ENCODE assay signal across 20 cellular contexts in genomic region chr15:80536231-80536630, GRCh38.
DNase-seq lines count a peak whose midpoint lies in the region; ATAC-seq, FAIRE-seq and TF ChIP-seq lines count a peak whose summit lies in the region.
"Had no signal": no experiment of that assay in that cellular context is flagged by ENCODE, and none has a peak within 500 bp of the region (broad histone marks: within the 10 kb centered on the region; RNA-seq: fewer than 3 reads in every experiment).

No MANE protein-coding gene starts in this region.

- H3K36me3 Mint-ChIP-seq in activated CD8-positive, alpha-beta T cell treated with anti-CD3 and anti-CD28 coated beads, Interleukin-2, amount 10 ng/mL, durations not matched to agents 7 days and 5 days (ENCODE audit: low read depth): no peaks in the 10 kb centered on the region
- H3K36me3 Mint-ChIP-seq: CD8-positive, alpha-beta memory T cell had no signal

- no peak for FAIRE-seq in H1 (lab: Jason Lieb, UNC)
- FAIRE-seq: GM12891 had no signal

- no peaks in the 10 kb centered on the region for H3K79me2 ChIP-seq in H1 (ENCODE audit: control insufficient read depth in 1 of 2, insufficient read depth in 2 of 2, low read length in 2 of 2)

- H3K4ac ChIP-seq in H1 (replicated peaks; ENCODE audit: insufficient read length, low read depth, low read length): no peak overlapping the region

- no peaks in the 10 kb centered on the region for H3K27me3 ChIP-seq in H1 (replicated peaks in 1 of 4; ENCODE audit: control insufficient read depth in 3 of 4, extremely low read depth in 1 of 4, insufficient read depth in 3 of 4, low read length in 3 of 4)
- H3K27me3 ChIP-seq in left lung: no peaks in the 10 kb centered on the region
- H3K27me3 ChIP-seq: cardiac muscle cell, uterus had no signal

- H3K14ac ChIP-seq in H1 (ENCODE audit: insufficient read length): no peak overlapping the region

- 71% methylated on average over 5 of the region's 5 CpGs; no CpG with 5 or more reads in 1 of the 2 experiments for WGBS in H1 (ENCODE audit: extremely low coverage in 1 of 2, insufficient coverage in 1 of 2, insufficient read length in 1 of 2, insufficient replicate concordance in 2 of 2, low coverage in 1 of 2, low lambda C conversion rate in 2 of 2, missing lambda C conversion rate in 1 of 2), 2 experiments

- CTCF ChIA-PET in H1 (lab: Charles Lee; ENCODE audit: partially characterized antibody): interaction anchor here (0.8 to 1.7 kb wide), 4 partner anchors 32 to 247 kb away, joined by 3 to 8 read pairs (median 4); partner anchors contain the start of gene CEMIP
- CTCF ChIA-PET in activated CD8-positive, alpha-beta T cell treated with anti-CD3 and anti-CD28 coated beads, Interleukin-2, amount 10 ng/mL, durations not matched to agents 7 days and 5 days (lab: Charles Lee): no interaction called here

- H3K18ac ChIP-seq in H1 (ENCODE audit: extremely low read depth, low read length): no peak overlapping the region

- 0 out of 2 replicates have a peak overlapping the region, but pooled peaks have one; percentile 15 for H2BK5ac ChIP-seq in H1 (ENCODE audit: low read depth, low read length)

- no peak overlapping the region for H2AK5ac ChIP-seq in H1 (ENCODE audit: low read depth, low read length)

- H3K4me1 ChIP-seq in H1 (replicated peaks in 1 of 4; ENCODE audit: control insufficient read depth in 3 of 4, insufficient read depth in 4 of 4, low read length in 3 of 4) (peaks cover 0 to 11% (median 4%) of the 10 kb centered on the region in 4 experiments; a peak in 3 of 7 replicates), left lung (peaks cover 5 to 7% of the 10 kb centered on the region in 2 donors)
- H3K4me1 ChIP-seq: uterus had no signal

- H3K4me1 Mint-ChIP-seq in activated CD8-positive, alpha-beta T cell treated with anti-CD3 and anti-CD28 coated beads, Interleukin-2, amount 10 ng/mL, durations not matched to agents 7 days and 5 days (ENCODE audit: low read depth): no peaks in the 10 kb centered on the region
- H3K4me1 Mint-ChIP-seq: CD8-positive, alpha-beta memory T cell had no signal

- DNase-seq in DMS153 (lab: John Stamatoyannopoulos, UW) (peak; percentile 93), NCI-H1105 (lab: John Stamatoyannopoulos, UW) (peak; percentile 47), NCI-H510A (lab: John Stamatoyannopoulos, UW) (peak; percentile 44), H1 (ENCODE audit: low read depth in 1 of 2, low spot score in 2 of 2) (no peak), AG20443 (ENCODE audit: low spot score) (no peak), hepatic stellate cell (ENCODE audit: low spot score) (no peak), left lung (no peak)
- no peak for DNase-seq in activated CD8-positive, alpha-beta T cell treated with anti-CD3 and anti-CD28 coated beads, Interleukin-2, amount 10 ng/mL, durations not matched to agents 7 days and 5 days
- DNase-seq: CD8-positive, alpha-beta memory T cell; effector CD4-positive, alpha-beta T cell; GDM1; left cardiac atrium; MM.1S; NCI-H524 treated with DMSO at 0.1 percent for 48 hours; right cardiac atrium; T-helper 1 cell; uterus; WERI-Rb-1 had no signal

- H4K20me1 ChIP-seq in H1 (replicated peaks in 1 of 2; ENCODE audit: control insufficient read depth in 1 of 2, insufficient read depth in 2 of 2, low read length in 2 of 2): no peaks in the 10 kb centered on the region

- peak overlapping the region; percentile 5 for H4K91ac ChIP-seq in H1 (replicated peaks; ENCODE audit: insufficient read length, low read length)

- H3K27ac ChIP-seq in H1 (ENCODE audit: low read depth, low read length): no peak overlapping the region
- no peak overlapping the region for H3K27ac ChIP-seq in left lung
- H3K27ac ChIP-seq: cardiac muscle cell, uterus, WERI-Rb-1 had no signal

- H3K9me3 ChIP-seq in H1 (ENCODE audit: insufficient read depth in 2 of 2, low read depth in 1 of 2, low read length in 1 of 2): peaks cover 11 to 12% of the 10 kb centered on the region in 2 experiments; a peak in 3 of 4 replicates
- no peaks in the 10 kb centered on the region for H3K9me3 ChIP-seq in left lung
- H3K9me3 ChIP-seq: uterus had no signal

- no peak overlapping the region for H3K4me3 Mint-ChIP-seq in activated CD8-positive, alpha-beta T cell treated with anti-CD3 and anti-CD28 coated beads, Interleukin-2, amount 10 ng/mL, durations not matched to agents 7 days and 5 days
- H3K4me3 Mint-ChIP-seq: CD8-positive, alpha-beta memory T cell had no signal

- TF ChIP-seq EP300 in H1 (IDR thresholded peaks at IDR 0.05; ENCODE audit: borderline replicate concordance in 1 of 2, low read depth in 2 of 2, low read length in 2 of 2): no peak

- no peak overlapping the region for H2BK120ac ChIP-seq in H1 (replicated peaks; ENCODE audit: low read depth, low read length)

- H3K4me2 ChIP-seq in H1 (ENCODE audit: insufficient read depth in 1 of 2, low read depth in 2 of 2, low read length in 2 of 2): peak overlapping the region; percentile 11 to 19; a peak in 1 of 4 replicates

- H2BK12ac ChIP-seq in H1 (ENCODE audit: low read depth, low read length): no peak overlapping the region

- H3K23ac ChIP-seq in H1 (ENCODE audit: insufficient read length): no peak overlapping the region

- no peak overlapping the region for H4K8ac ChIP-seq in H1 (ENCODE audit: extremely low read depth, insufficient read depth, low read length)

- intact Hi-C loops in left lung (cut with DNase I): no loop called here

- TF ChIP-seq RAD21 in H1 (IDR thresholded peaks at IDR 0.05 in 1 of 2, conservative IDR thresholded peaks at IDR 0.05 in 1 of 2; ENCODE audit: low read depth in 2 of 2, low read length in 2 of 2): no peak

- no peak overlapping the region for H3K27ac Mint-ChIP-seq in activated CD8-positive, alpha-beta T cell treated with anti-CD3 and anti-CD28 coated beads, Interleukin-2, amount 10 ng/mL, durations not matched to agents 7 days and 5 days

- no peaks in the 10 kb centered on the region for H3K9me3 Mint-ChIP-seq in activated CD8-positive, alpha-beta T cell treated with anti-CD3 and anti-CD28 coated beads, Interleukin-2, amount 10 ng/mL, durations not matched to agents 7 days and 5 days (ENCODE audit: insufficient read depth)

- no peak for TF ChIP-seq POLR2A in H1 (IDR thresholded peaks at IDR 0.05; ENCODE audit: control extremely low read depth in 1 of 2, low read depth in 2 of 2, low read length in 2 of 2)

- H3K9ac ChIP-seq in H1 (replicated peaks in 1 of 4; ENCODE audit: extremely low read depth in 1 of 4, low read depth in 3 of 4, low read length in 3 of 4): no peak overlapping the region

- no peak overlapping the region for H3K4me3 ChIP-seq in H1 (ENCODE audit: extremely low read depth in 1 of 4, insufficient read depth in 2 of 4, low read depth in 3 of 4, low read length in 4 of 4)
- no peak overlapping the region for H3K4me3 ChIP-seq in left lung
- H3K4me3 ChIP-seq: cardiac muscle cell, uterus had no signal

- H3K23me2 ChIP-seq in H1 (ENCODE audit: low read depth, low read length): no peaks in the 10 kb centered on the region

- no peaks in the 10 kb centered on the region for H3K79me1 ChIP-seq in H1 (ENCODE audit: low read depth, low read length)

- H2AFZ ChIP-seq in H1 (ENCODE audit: low read length): no peak overlapping the region

- H3K56ac ChIP-seq in H1 (replicated peaks; ENCODE audit: insufficient read length, low read depth, low read length): no peak overlapping the region

- TF ChIP-seq CTCF in H1 (IDR thresholded peaks at IDR 0.05; ENCODE audit: control extremely low read depth in 1 of 3, insufficient read depth in 1 of 3, low read depth in 1 of 3, low read length in 3 of 3) (no peak), left lung (IDR thresholded peaks at IDR 0.05) (no peak)

- peaks cover 10% of the 10 kb centered on the region for H3K27me3 Mint-ChIP-seq in activated CD8-positive, alpha-beta T cell treated with anti-CD3 and anti-CD28 coated beads, Interleukin-2, amount 10 ng/mL, durations not matched to agents 7 days and 5 days (ENCODE audit: low read depth)

- H3K36me3 ChIP-seq in H1 (ENCODE audit: control insufficient read depth in 2 of 4, insufficient read depth in 4 of 4, low read length in 3 of 4) (peaks cover 0 to 3% (median 0%) of the 10 kb centered on the region in 4 experiments; a peak in 2 of 8 replicates), left lung (no peaks in the 10 kb centered on the region)
- H3K36me3 ChIP-seq: cardiac muscle cell, uterus, WERI-Rb-1 had no signal

- ATAC-seq in activated CD8-positive, alpha-beta T cell treated with anti-CD3 and anti-CD28 coated beads, Interleukin-2, amount 10 ng/mL, durations not matched to agents 7 days and 5 days: no peak
- ATAC-seq in left lung: no peak
- ATAC-seq: left cardiac atrium, right cardiac atrium had no signal

- POLR2A ChIA-PET in H1 (lab: Charles Lee; ENCODE audit: partially characterized antibody): no interaction called here
- POLR2A ChIA-PET in activated CD8-positive, alpha-beta T cell treated with anti-CD3 and anti-CD28 coated beads, Interleukin-2, amount 10 ng/mL, durations not matched to agents 7 days and 5 days (lab: Charles Lee): interaction anchor here (0.6 kb wide), 1 partner anchor 26 kb away, joined by 4 read pairs; no protein-coding TSS in a partner anchor

- H2BK15ac ChIP-seq in H1 (ENCODE audit: low read length): no peak overlapping the region

- H2BK20ac ChIP-seq in H1 (ENCODE audit: low read length): no peak overlapping the region

- no peak overlapping the region for H4K5ac ChIP-seq in H1 (ENCODE audit: insufficient read length, low read depth, low read length)

TF ChIP-seq in H1, 55 proteins besides CTCF, POLR2A, EP300 and RAD21:
- TF ChIP-seq TAF1 (IDR thresholded peaks at IDR 0.05; ENCODE audit: low read depth, low read length) (no peak), RFX5 (IDR thresholded peaks at IDR 0.05; ENCODE audit: borderline replicate concordance, low read depth, low read length) (no peak), SP1 (IDR thresholded peaks at IDR 0.05; ENCODE audit: low read depth, low read length) (peak; percentile 20; the same call in 1 of the 2 replicates), KDM4A (IDR thresholded peaks at IDR 0.05; ENCODE audit: low read depth, low read length, severe bottlenecking) (no peak), POU5F1 (IDR thresholded peaks at IDR 0.05; ENCODE audit: low read depth, low read length) (0 out of 2 replicates have a peak, but pooled peaks have one; percentile 42), TCF12 (IDR thresholded peaks at IDR 0.05; ENCODE audit: low read depth, low read length) (0 out of 2 replicates have a peak, but pooled peaks have one; percentile 49), ATF3 (IDR thresholded peaks at IDR 0.05; ENCODE audit: insufficient read depth, low read depth, low read length) (no peak), CBX5 (IDR thresholded peaks at IDR 0.05; ENCODE audit: low read depth, low read length) (no peak), SP4 (IDR thresholded peaks at IDR 0.05; ENCODE audit: low read length) (no peak), TEAD4 (IDR thresholded peaks at IDR 0.05; ENCODE audit: low read depth, low read length) (0 out of 2 replicates have a peak, but pooled peaks have one; percentile 38)

Comparison
In these comparisons a context has a peak if more than half of its experiments do, and no peak if none do; other contexts are left out.
1. DNase-seq: peak in DMS153 (single experiment), NCI-H1105 (single experiment) and NCI-H510A (single experiment); none in H1 (0 of 2), activated CD8-positive, alpha-beta T cell treated with anti-CD3 and anti-CD28 coated beads, Interleukin-2, amount 10 ng/mL, durations not matched to agents 7 days and 5 days (single experiment), AG20443 (single experiment), hepatic stellate cell (single experiment) and left lung (0 of 2).